Comparison of ENCODE assay signal across 9 cellular contexts in genomic region chr6:31568537-31568961, GRCh38. TPM values are rescaled to one million over a fixed set of nuclear protein-coding genes. Genes with fewer than 3 reads are reported as not detected.
DNase-seq lines count a peak whose midpoint lies in the region; ATAC-seq, FAIRE-seq and TF ChIP-seq lines count a peak whose summit lies in the region.
"Had no signal": no experiment of that assay in that cellular context is flagged by ENCODE, and none has a peak within 500 bp of the region (broad histone marks: within the 10 kb centered on the region; RNA-seq: fewer than 3 reads in every experiment).

No MANE protein-coding gene starts in this region.

- FAIRE-seq in urothelium cell line (lab: Jason Lieb, UNC) = no peak

- CTCF ChIA-PET in CD4-positive, alpha-beta T cell (lab: Charles Lee) = interaction anchor here (0.9 to 4.3 kb wide), 7 partner anchors 9 to 30 kb away, joined by 3 to 38 read pairs (median 9); partner anchors contain the start of genes DDX39B and LST1

- peak overlapping the region; percentile 78 for H3K27ac ChIP-seq in CD4-positive, alpha-beta T cell (ENCODE audit: low read depth, low read length)
- H3K27ac ChIP-seq: adrenal gland had no signal

- no peaks in the 10 kb centered on the region for H3K27me3 ChIP-seq in CD4-positive, alpha-beta T cell (ENCODE audit: control insufficient read depth, insufficient read depth, low read length)
- H3K27me3 ChIP-seq: adrenal gland had no signal

- no peaks in the 10 kb centered on the region for H3K9me3 Mint-ChIP-seq in CD4-positive, alpha-beta T cell

- DNase-seq in CD4-positive, alpha-beta T cell = peak in 5 of 10 experiments; percentile 31 to 61 (median 49)
- peak; percentile 56 for DNase-seq in activated CD8-positive, alpha-beta memory T cell treated with anti-CD3 and anti-CD28 coated beads, Interleukin-2, amount 50 U/mL, for 4 hours
- peak in 2 of 3 experiments; percentile 67 to 69 for DNase-seq in stimulated activated CD4-positive, alpha-beta T cell treated with anti-CD3 and anti-CD28 coated beads, TNF-alpha, amount 100 ng/mL, for 24 hours (ENCODE audit: low read depth in 3 of 3)
- DNase-seq in NCI-H2227 (lab: John Stamatoyannopoulos, UW; ENCODE audit: unreplicated experiment) (no peak), NCI-H2081 treated with DMSO at 0.1 percent for 48 hours (lab: John Stamatoyannopoulos, UW) (no peak), urothelium cell line (ENCODE audit: low spot score) (no peak)

- H3K27me3 Mint-ChIP-seq in CD4-positive, alpha-beta T cell = no peaks in the 10 kb centered on the region

- POLR2A ChIA-PET in CD4-positive, alpha-beta T cell (lab: Charles Lee) = interaction anchor here (1.0 to 34.9 kb wide), 4 partner anchors 11 to 27 kb away, joined by 3 to 1160 read pairs (median 26); partner anchors contain the start of genes DDX39B, LST1, LTA and LTB

- H3K4me3 Mint-ChIP-seq in CD4-positive, alpha-beta T cell = peak overlapping the region; percentile 65

- peak overlapping the region; percentile 95 for H3K27ac Mint-ChIP-seq in CD4-positive, alpha-beta T cell

- H3K36me3 Mint-ChIP-seq in CD4-positive, alpha-beta T cell (ENCODE audit: low read depth) = peaks cover 36% of the 10 kb centered on the region

- intact Hi-C loops in CD4-positive, alpha-beta T cell (cut with DNase I, micrococcal nuclease) = loop anchor here in 1 of 2 experiments (1.0 kb wide), 1 partner anchor 8 kb away; no protein-coding TSS in a partner anchor

- peaks cover 81% of the 10 kb centered on the region for H3K4me1 Mint-ChIP-seq in CD4-positive, alpha-beta T cell (ENCODE audit: low read depth)

- no peak for TF ChIP-seq CTCF in CD4-positive, alpha-beta T cell (IDR thresholded peaks at IDR 0.05)

- H3K9me3 ChIP-seq in CD4-positive, alpha-beta T cell (ENCODE audit: control insufficient read depth, low read length) = no peaks in the 10 kb centered on the region
- H3K9me3 ChIP-seq: adrenal gland had no signal

- peak; percentile 60 for ATAC-seq in CD4-positive, alpha-beta T cell (ENCODE audit: poor library complexity)
- ATAC-seq in GM19438 (IDR thresholded peaks at IDR 0.05; ENCODE audit: low read depth, unreplicated experiment) (peak; percentile 62), HG03442 (IDR thresholded peaks at IDR 0.05; ENCODE audit: unreplicated experiment) (peak; percentile 70)

RNA-seq across cellular contexts. Expression of gene LTA, which starts 3.5 kb away (rescaled TPM):
- 10 to 100 TPM; 15.4 to 16.7 TPM for total RNA-seq in CD4-positive, alpha-beta T cell

RNA-seq across cellular contexts. Expression of gene TNF, which starts 6.8 kb away (rescaled TPM):
- 10 to 100 TPM; 33.1 to 34.2 TPM for total RNA-seq in CD4-positive, alpha-beta T cell

RNA-seq across cellular contexts. Expression of gene LTB, which starts 13.7 kb away (rescaled TPM):
- total RNA-seq in CD4-positive, alpha-beta T cell = 100 to 1,000 TPM; 239 to 244 TPM

RNA-seq across cellular contexts. Expression of gene LST1, which starts 17.5 kb away (rescaled TPM):
- total RNA-seq in CD4-positive, alpha-beta T cell = 10 to 100 TPM in 1 of 2 experiments, 1 to 10 TPM in 1; 8.9 to 10.3 TPM

RNA-seq across cellular contexts. Expression of gene NFKBIL1, which starts 21.1 kb away (rescaled TPM):
- total RNA-seq in CD4-positive, alpha-beta T cell = 1 to 10 TPM; 7.6 to 9.3 TPM

Comparison
In these comparisons a context has a peak if more than half of its experiments do, and no peak if none do; other contexts are left out.
1. DNase-seq: peak in activated CD8-positive, alpha-beta memory T cell treated with anti-CD3 and anti-CD28 coated beads, Interleukin-2, amount 50 U/mL, for 4 hours (single experiment) and stimulated activated CD4-positive, alpha-beta T cell treated with anti-CD3 and anti-CD28 coated beads, TNF-alpha, amount 100 ng/mL, for 24 hours (2 of 3); none in NCI-H2227 (single experiment), NCI-H2081 treated with DMSO at 0.1 percent for 48 hours (single experiment) and urothelium cell line (single experiment).
2. Peak in every context shown above with its lines, with median percentiles within 50 percentile points of each other: ATAC-seq.